8 cellular contexts compared by ENCODE assay signal in genomic region chr1:101136739-101137138, GRCh38.
DNase-seq lines count a peak whose midpoint lies in the region; ATAC-seq and TF ChIP-seq lines count a peak whose summit lies in the region.

No MANE protein-coding gene starts in this region.

- no peaks in the 10 kb centered on the region for H3K27me3 ChIP-seq in Karpas-422 (ENCODE audit: low read length)
- no peaks in the 10 kb centered on the region for H3K27me3 ChIP-seq in uterus

- H3K36me3 ChIP-seq in Karpas-422 (ENCODE audit: insufficient read depth, low read length) (no peaks in the 10 kb centered on the region), uterus (no peaks in the 10 kb centered on the region)

- H3K9me3 ChIP-seq in Karpas-422 (ENCODE audit: low read length) (no peaks in the 10 kb centered on the region), uterus (no peaks in the 10 kb centered on the region)

- no peaks in the 10 kb centered on the region for H4K20me1 ChIP-seq in Karpas-422 (ENCODE audit: insufficient read depth, low read depth, low read length)

- TF ChIP-seq CTCF in GM12864 (IDR thresholded peaks at IDR 0.05; ENCODE audit: low read depth, low read length, missing control alignments) (peak; percentile 38), uterus (IDR thresholded peaks at IDR 0.05) (no peak)

- no peak overlapping the region for H3K4me2 ChIP-seq in Karpas-422 (ENCODE audit: low read depth, low read length, poor library complexity, severe bottlenecking)

- H3K4me3 ChIP-seq in GM12864 (ENCODE audit: low read depth, low read length) (no peak overlapping the region), Karpas-422 (ENCODE audit: low read length) (no peak overlapping the region), uterus (no peak overlapping the region)

- TF ChIP-seq POLR2A in uterus (IDR thresholded peaks at IDR 0.05) = no peak

- H3K4me1 ChIP-seq in Karpas-422 (ENCODE audit: low read length) (peaks cover 21% of the 10 kb centered on the region), uterus (no peaks in the 10 kb centered on the region)

- H2AFZ ChIP-seq in Karpas-422 (ENCODE audit: low read length) = no peak overlapping the region

- H3K27ac ChIP-seq in Karpas-422 (ENCODE audit: low read length) (no peak overlapping the region), uterus (no peak overlapping the region)

- no peak for DNase-seq in GM12864 (ENCODE audit: low read depth)
- DNase-seq in Karpas-422 = peak; percentile 50
- peak; percentile 71 to 90 for DNase-seq in dermis microvascular lymphatic vessel endothelial cell (ENCODE audit: low read depth in 2 of 2)
- peak; percentile 17 for DNase-seq in smooth muscle cell of the brain vasculature (ENCODE audit: low read depth, low spot score)
- DNase-seq in NCI-H1048 (lab: John Stamatoyannopoulos, UW) = no peak
- DNase-seq in RKO (ENCODE audit: low spot score) = no peak
- DNase-seq in uterus = no peak

- peak; percentile 71 for ATAC-seq in GM21447 (IDR thresholded peaks at IDR 0.05; ENCODE audit: unreplicated experiment)

- H3K9ac ChIP-seq in Karpas-422 (ENCODE audit: low read length) = no peak overlapping the region

- H3K79me2 ChIP-seq in Karpas-422 (ENCODE audit: low read length) = no peaks in the 10 kb centered on the region

- intact Hi-C loops in uterus (cut with DNase I; ENCODE audit: low total_unique reads) = no loop called here

- no peaks in the 10 kb centered on the region for H3K9me2 ChIP-seq in Karpas-422 (replicated peaks; ENCODE audit: insufficient read depth, low read length)

Comparison
In these comparisons a context has a peak if more than half of its experiments do, and no peak if none do; other contexts are left out.
1. DNase-seq: peak in Karpas-422 (single experiment), dermis microvascular lymphatic vessel endothelial cell (2 of 2) and smooth muscle cell of the brain vasculature (single experiment); none in GM12864 (single experiment), NCI-H1048 (single experiment), RKO (single experiment) and uterus (0 of 2).